8 cellular contexts compared by ENCODE assay signal in the genomic region with DNA sequence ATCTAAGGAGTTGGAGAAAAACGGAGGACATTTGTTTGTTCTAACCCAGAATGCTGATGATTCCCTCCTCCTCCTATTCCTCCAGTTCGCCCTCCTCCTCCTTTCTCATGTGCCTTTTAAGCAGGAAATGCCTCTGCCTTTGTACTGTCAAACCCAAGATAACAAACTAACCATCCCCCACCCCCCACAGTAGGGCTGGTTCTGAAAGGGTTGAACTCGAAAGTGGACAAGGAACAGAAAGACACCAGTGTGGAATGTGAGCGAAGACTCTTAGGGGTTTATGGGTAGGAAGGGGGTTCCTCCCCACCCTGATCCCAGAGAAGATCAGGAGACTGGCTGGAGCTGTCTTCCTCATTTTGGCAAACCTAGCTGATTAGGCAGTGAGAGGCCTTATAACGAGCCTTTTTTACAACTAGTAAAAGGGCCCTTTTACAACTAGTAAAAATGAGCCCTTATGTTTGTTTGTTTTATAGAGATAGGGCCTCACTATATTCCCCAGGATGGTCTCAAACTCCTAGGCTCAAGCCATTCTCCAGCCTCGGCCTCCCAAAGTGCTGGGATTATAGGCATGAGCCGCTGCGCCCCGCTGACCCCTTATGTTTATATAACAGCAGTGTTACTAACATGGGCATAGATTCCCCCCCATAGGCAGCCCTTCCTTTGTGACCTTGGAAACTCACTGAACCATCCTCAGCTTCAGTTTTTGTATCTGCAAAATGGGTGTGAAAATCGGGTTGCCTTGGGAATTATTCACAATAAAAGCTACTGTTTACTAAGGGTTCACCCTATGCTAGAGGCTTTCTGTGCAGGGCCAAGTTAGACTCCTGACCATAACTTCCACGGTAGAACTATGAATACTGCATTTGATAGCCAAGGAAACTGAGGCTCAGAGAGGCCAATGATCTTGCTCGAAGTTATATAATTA. TPM values are rescaled to one million over a fixed set of nuclear protein-coding genes. Genes with fewer than 3 reads are reported as not detected.
DNase-seq lines count a peak whose midpoint lies in the region; ATAC-seq lines count a peak whose summit lies in the region.

No MANE protein-coding gene starts in this region.

- no peak overlapping the region for H4K91ac ChIP-seq in neuronal stem cell (ENCODE audit: low read depth, low read length, poor library complexity)

- H3K79me1 ChIP-seq in neuronal stem cell (ENCODE audit: low read depth, low read length), result peaks cover 2% of the 10 kb centered on the region

- H3K9me3 ChIP-seq in KOPT-K1 (ENCODE audit: insufficient read depth, low read length, poor library complexity, severe bottlenecking) (no peaks in the 10 kb centered on the region), neuronal stem cell (replicated peaks in 1 of 2; ENCODE audit: control insufficient read depth in 2 of 2, insufficient read depth in 1 of 2, low read depth in 1 of 2, low read length in 2 of 2) (no peaks in the 10 kb centered on the region)

- peaks cover 8 to 11% of the 10 kb centered on the region in 2 donors for H3K4me1 ChIP-seq in neuronal stem cell (ENCODE audit: control insufficient read depth in 2 of 2, insufficient read depth in 1 of 2, low read depth in 1 of 2, low read length in 2 of 2)

- peak overlapping the region; percentile 93 for H3K4me2 ChIP-seq in neuronal stem cell (ENCODE audit: insufficient read depth, low read length, poor library complexity, severe bottlenecking)

- ATAC-seq in HG02970 (IDR thresholded peaks at IDR 0.05; ENCODE audit: low FRiP score, unreplicated experiment) (no peak), HG03439 (IDR thresholded peaks at IDR 0.05; ENCODE audit: unreplicated experiment) (no peak)

- H3K36me3 ChIP-seq in KOPT-K1 (ENCODE audit: insufficient read depth, low read length) (0 out of 2 replicates have a peak, but pooled peaks cover 6% of the 10 kb centered on the region), neuronal stem cell (replicated peaks in 1 of 2; ENCODE audit: control insufficient read depth in 2 of 2, insufficient read depth in 2 of 2, low read length in 2 of 2) (no peaks in the 10 kb centered on the region)

- no peak overlapping the region for H3K14ac ChIP-seq in neuronal stem cell (ENCODE audit: low read length)

- no peak overlapping the region for H3K23ac ChIP-seq in neuronal stem cell (ENCODE audit: low read depth, low read length, poor library complexity)

- no peak overlapping the region for H2BK15ac ChIP-seq in neuronal stem cell (ENCODE audit: low read length)

- no peak overlapping the region for H3K9ac ChIP-seq in neuronal stem cell (ENCODE audit: low read depth, low read length, poor library complexity)

- H2AFZ ChIP-seq in neuronal stem cell (ENCODE audit: low read length), result peak overlapping the region; percentile 93

- H2BK5ac ChIP-seq in neuronal stem cell (ENCODE audit: low read length), result no peak overlapping the region

- no peak overlapping the region for H4K8ac ChIP-seq in neuronal stem cell (ENCODE audit: low read depth, low read length)

- peak overlapping the region; percentile 41 to 84 for H3K4me3 ChIP-seq in neuronal stem cell (ENCODE audit: low read length in 2 of 2)

- no peak overlapping the region for H3K18ac ChIP-seq in neuronal stem cell (ENCODE audit: low read length)

- peak overlapping the region; percentile 73 for H3K27ac ChIP-seq in KOPT-K1 (ENCODE audit: low read depth, low read length, poor library complexity, severe bottlenecking)
- peak overlapping the region; percentile 85 for H3K27ac ChIP-seq in neuronal stem cell (replicated peaks; ENCODE audit: low read length)

- WGBS in neuronal stem cell (ENCODE audit: extremely low coverage in 2 of 2, insufficient read length in 2 of 2, insufficient replicate concordance in 1 of 2), 2 donors, result no CpG with 5 or more reads among the region's 12 CpGs

- H2BK120ac ChIP-seq in neuronal stem cell (ENCODE audit: low read depth, low read length), result no peak overlapping the region

- H2AK5ac ChIP-seq in neuronal stem cell (ENCODE audit: low read depth, low read length), result no peak overlapping the region

- no peaks in the 10 kb centered on the region for H3K27me3 ChIP-seq in neuronal stem cell (ENCODE audit: control insufficient read depth in 3 of 3, insufficient read depth in 3 of 3, low read depth in 1 of 3, low read length in 3 of 3)

- peak; percentile 76 for DNase-seq in EL
- peak; percentile 56 for DNase-seq in activated CD8-positive, alpha-beta memory T cell treated with anti-CD3 and anti-CD28 coated beads, Interleukin-2, amount 50 U/mL, for 48 hours
- DNase-seq in germinal center (ENCODE audit: low spot score), result peak; percentile 26
- peak; percentile 39 for DNase-seq in neuronal stem cell (ENCODE audit: low spot score)
- no peak for DNase-seq in stimulated activated naive CD4-positive, alpha-beta T cell (lab: John Stamatoyannopoulos, UW)

- no peak overlapping the region for H2BK12ac ChIP-seq in neuronal stem cell (ENCODE audit: low read length)

- H3K4ac ChIP-seq in neuronal stem cell (ENCODE audit: low read length), result no peak overlapping the region

RNA-seq across cellular contexts. Expression of gene CHD9, which starts 1.1 kb away (rescaled TPM):
- polyA plus RNA-seq in neuronal stem cell (2013, experiment 1 of 2), result 40.5 TPM
- polyA plus RNA-seq in neuronal stem cell (2013, experiment 2 of 2), result 38.6 TPM

RNA-seq across cellular contexts. Expression of gene CHD9NB, which starts 3.2 kb away (rescaled TPM):
- polyA plus RNA-seq in neuronal stem cell (2013, experiment 1 of 2), result 4.2 TPM
- 4.1 TPM for polyA plus RNA-seq in neuronal stem cell (2013, experiment 2 of 2)

Comparison
In these comparisons a context has a peak if more than half of its experiments do, and no peak if none do; other contexts are left out.
1. DNase-seq: peak in EL (single experiment), activated CD8-positive, alpha-beta memory T cell treated with anti-CD3 and anti-CD28 coated beads, Interleukin-2, amount 50 U/mL, for 48 hours (single experiment), germinal center (single experiment) and neuronal stem cell (single experiment); none in stimulated activated naive CD4-positive, alpha-beta T cell (0 of 6).